In genomic region chr1:200075938-200076546, GRCh38 we compare ENCODE assay signal across 10 cellular contexts. TPM values are rescaled to one million over a fixed set of nuclear protein-coding genes. Genes with fewer than 3 reads are reported as not detected.
A peak's percentile ranks its signal among the peaks of the same experiment; 100 is the strongest.
DNase-seq lines count a peak whose midpoint lies in the region; ATAC-seq, FAIRE-seq and TF ChIP-seq lines count a peak whose summit lies in the region.
"Had no signal": no experiment of that assay in that cellular context is flagged by ENCODE, and none has a peak within 500 bp of the region (broad histone marks: within the 10 kb centered on the region; RNA-seq: fewer than 3 reads in every experiment).

No MANE protein-coding gene starts in this region.

- H3K4me1 ChIP-seq in A549, result peaks cover 27% of the 10 kb centered on the region
- peaks cover 4 to 6% of the 10 kb centered on the region in 2 donors for H3K4me1 ChIP-seq in left lung

- ATAC-seq in A549 (peak; percentile 92 to 95), left lung (peak; percentile 51)

- H3K4me2 ChIP-seq in A549, result peak overlapping the region; percentile 88

- peak in 1 of 2 experiments; percentile 44; a peak in 2 of 5 replicates for TF ChIP-seq RAD21 in A549 (conservative IDR thresholded peaks at IDR 0.05 in 1 of 2, IDR thresholded peaks at IDR 0.05 in 1 of 2)

- H3K27ac ChIP-seq in A549, result peak overlapping the region; percentile 63 to 76
- H3K27ac ChIP-seq in left lung, result peak overlapping the region in 1 of 2 donors; percentile 45
- H3K27ac ChIP-seq: tibial artery, VCaP had no signal

- peaks cover 0 to 6% of the 10 kb centered on the region in 2 donors for H3K27me3 ChIP-seq in left lung

- H3K9me3 ChIP-seq in A549, result no peaks in the 10 kb centered on the region
- no peaks in the 10 kb centered on the region for H3K9me3 ChIP-seq in left lung
- H3K9me3 ChIP-seq: tibial artery had no signal

- CTCF ChIA-PET in A549 (lab: Yijun Ruan, JAX), result interaction anchor here (0.7 kb wide), 1 partner anchor 27 kb away, joined by 3 read pairs; no protein-coding TSS in a partner anchor

- TF ChIP-seq CTCF in A549 (IDR thresholded peaks at IDR 0.05), result no peak
- TF ChIP-seq CTCF in cardiac fibroblast (IDR thresholded peaks at IDR 0.05; ENCODE audit: low read depth, low read length), result no peak
- TF ChIP-seq CTCF in left lung (IDR thresholded peaks at IDR 0.05), result no peak

- H3K4me3 ChIP-seq in A549 (peak overlapping the region; percentile 25; the same call in 2 of the 3 replicates), cardiac fibroblast (replicated peaks in 1 of 2; ENCODE audit: low read depth in 2 of 2, low read length in 2 of 2) (peak overlapping the region in 1 of 2 donors; percentile 15), left lung (no peak overlapping the region)
- H3K4me3 ChIP-seq: tibial artery had no signal

- no peak for TF ChIP-seq POLR2A in A549 (IDR thresholded peaks at IDR 0.05; ENCODE audit: low read length)

- intact Hi-C loops in left lung (cut with DNase I), result no loop called here

- TF ChIP-seq EP300 in A549 (IDR thresholded peaks at IDR 0.05), result peak; percentile 39 to 47; a peak in 3 of 5 replicates

- no peaks in the 10 kb centered on the region for H3K36me3 ChIP-seq in left lung
- H3K36me3 ChIP-seq: tibial artery had no signal

- WGBS in A549 (ENCODE audit: missing lambda C conversion rate), result 3% methylated on average over 9 of the region's 9 CpGs

- peak; percentile 59 to 88 for DNase-seq in A549 (ENCODE audit: low read depth in 1 of 2, low spot score in 1 of 2)
- DNase-seq in HTR-8/SVneo (ENCODE audit: insufficient read length, low spot score), result peak; percentile 71
- DNase-seq in cardiac fibroblast (ENCODE audit: low read depth in 2 of 2), result peak; percentile 94 to 96
- no peak for DNase-seq in left lung
- DNase-seq in T-helper 2 cell, result no peak
- no peak for DNase-seq in NOMO-1 treated with DMSO at 0.1 percent for 48 hours (lab: John Stamatoyannopoulos, UW; ENCODE audit: unreplicated experiment)
- no peak for DNase-seq in HPDE6-E6E7 (ENCODE audit: extremely low spot score)
- DNase-seq in G401 (ENCODE audit: low spot score), result no peak

- in situ Hi-C loops in G401 (cut with HindIII; ENCODE audit: low sequenced_read_pairs), result no loop called here

- FAIRE-seq in A549 (lab: Jason Lieb, UNC), result peak; percentile 95
- peak; percentile 49 for FAIRE-seq in HTR-8/SVneo (lab: Jason Lieb, UNC)

- POLR2A ChIA-PET in A549 (lab: Yijun Ruan, JAX), result no interaction called here

TF ChIP-seq in A549, 52 proteins besides CTCF, POLR2A, EP300 and RAD21 (continues in another document):
- TF ChIP-seq ZSCAN20 (CRISPR knock-in tag; IDR thresholded peaks at IDR 0.05), result no peak
- TF ChIP-seq ESRRA (IDR thresholded peaks at IDR 0.05; ENCODE audit: borderline replicate concordance, low read length), result no peak
- no peak for TF ChIP-seq CHD4 (IDR thresholded peaks at IDR 0.05; ENCODE audit: borderline replicate concordance)
- no peak for TF ChIP-seq KDM1A (IDR thresholded peaks at IDR 0.05; ENCODE audit: low read depth)
- no peak for TF ChIP-seq NPAS2 (CRISPR knock-in tag; IDR thresholded peaks at IDR 0.05; ENCODE audit: borderline replicate concordance)
- no peak for TF ChIP-seq MAZ (IDR thresholded peaks at IDR 0.05; ENCODE audit: borderline replicate concordance, low read depth, low read length)
- TF ChIP-seq PBX3 (IDR thresholded peaks at IDR 0.05), result no peak
- no peak for TF ChIP-seq FOSB (CRISPR knock-in tag; IDR thresholded peaks at IDR 0.05)
- no peak for TF ChIP-seq NFE2L2 (conservative IDR thresholded peaks at IDR 0.05; ENCODE audit: low read length)
- TF ChIP-seq TFCP2L1 (CRISPR knock-in tag; IDR thresholded peaks at IDR 0.05), result no peak
- TF ChIP-seq JUN (IDR thresholded peaks at IDR 0.05), result peak; percentile 33 to 47; a peak in 1 of 5 replicates
- no peak for TF ChIP-seq EHMT2 (IDR thresholded peaks at IDR 0.05; ENCODE audit: low read depth)
- peak; percentile 94 for TF ChIP-seq GATA3 (IDR thresholded peaks at IDR 0.05; ENCODE audit: borderline replicate concordance)
- TF ChIP-seq, protein P1, sequence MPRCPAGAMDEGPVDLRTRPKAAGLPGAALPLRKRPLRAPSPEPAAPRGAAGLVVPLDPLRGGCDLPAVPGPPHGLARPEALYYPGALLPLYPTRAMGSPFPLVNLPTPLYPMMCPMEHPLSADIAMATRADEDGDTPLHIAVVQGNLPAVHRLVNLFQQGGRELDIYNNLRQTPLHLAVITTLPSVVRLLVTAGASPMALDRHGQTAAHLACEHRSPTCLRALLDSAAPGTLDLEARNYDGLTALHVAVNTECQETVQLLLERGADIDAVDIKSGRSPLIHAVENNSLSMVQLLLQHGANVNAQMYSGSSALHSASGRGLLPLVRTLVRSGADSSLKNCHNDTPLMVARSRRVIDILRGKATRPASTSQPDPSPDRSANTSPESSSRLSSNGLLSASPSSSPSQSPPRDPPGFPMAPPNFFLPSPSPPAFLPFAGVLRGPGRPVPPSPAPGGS (IDR thresholded peaks at IDR 0.05), result no peak
- TF ChIP-seq ZNF302 (CRISPR knock-in tag; IDR thresholded peaks at IDR 0.05), result no peak
- TF ChIP-seq HES2 (IDR thresholded peaks at IDR 0.05), result no peak
- TF ChIP-seq, protein P2, sequence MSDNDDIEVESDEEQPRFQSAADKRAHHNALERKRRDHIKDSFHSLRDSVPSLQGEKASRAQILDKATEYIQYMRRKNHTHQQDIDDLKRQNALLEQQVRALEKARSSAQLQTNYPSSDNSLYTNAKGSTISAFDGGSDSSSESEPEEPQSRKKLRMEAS (IDR thresholded peaks at IDR 0.05), result peak; percentile 60
- TF ChIP-seq EHF (CRISPR knock-in tag; IDR thresholded peaks at IDR 0.05), result no peak
- TF ChIP-seq ZFP36 (IDR thresholded peaks at IDR 0.05; ENCODE audit: borderline replicate concordance, partially characterized antibody), result no peak
- TF ChIP-seq CBX8 (IDR thresholded peaks at IDR 0.05), result no peak
- 0 out of 3 replicates have a peak, but pooled peaks have one; percentile 27 for TF ChIP-seq SMC3 (IDR thresholded peaks at IDR 0.05)
- no peak for TF ChIP-seq ZC3H11A (IDR thresholded peaks at IDR 0.05)
- no peak for TF ChIP-seq ELK1 (IDR thresholded peaks at IDR 0.05; ENCODE audit: low read depth, low read length)
- TF ChIP-seq FOXS1 (CRISPR knock-in tag; IDR thresholded peaks at IDR 0.05), result no peak
- TF ChIP-seq CEBPB (IDR thresholded peaks at IDR 0.05), result peak; percentile 73 to 94
- no peak for TF ChIP-seq MAFK (IDR thresholded peaks at IDR 0.05; ENCODE audit: partially characterized antibody)
- TF ChIP-seq HDAC2 (IDR thresholded peaks at IDR 0.05), result no peak
- no peak for TF ChIP-seq ATOH8 (CRISPR knock-in tag; IDR thresholded peaks at IDR 0.05; ENCODE audit: low read depth)
- TF ChIP-seq, protein P3, sequence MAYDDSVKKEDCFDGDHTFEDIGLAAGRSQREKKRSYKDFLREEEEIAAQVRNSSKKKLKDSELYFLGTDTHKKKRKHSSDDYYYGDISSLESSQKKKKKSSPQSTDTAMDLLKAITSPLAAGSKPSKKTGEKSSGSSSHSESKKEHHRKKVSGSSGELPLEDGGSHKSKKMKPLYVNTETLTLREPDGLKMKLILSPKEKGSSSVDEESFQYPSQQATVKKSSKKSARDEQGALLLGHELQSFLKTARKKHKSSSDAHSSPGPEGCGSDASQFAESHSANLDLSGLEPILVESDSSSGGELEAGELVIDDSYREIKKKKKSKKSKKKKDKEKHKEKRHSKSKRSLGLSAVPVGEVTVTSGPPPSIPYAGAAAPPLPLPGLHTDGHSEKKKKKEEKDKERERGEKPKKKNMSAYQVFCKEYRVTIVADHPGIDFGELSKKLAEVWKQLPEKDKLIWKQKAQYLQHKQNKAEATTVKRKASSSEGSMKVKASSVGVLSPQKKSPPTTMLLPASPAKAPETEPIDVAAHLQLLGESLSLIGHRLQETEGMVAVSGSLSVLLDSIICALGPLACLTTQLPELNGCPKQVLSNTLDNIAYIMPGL (CRISPR knock-in tag; IDR thresholded peaks at IDR 0.05; ENCODE audit: borderline replicate concordance), result no peak

RNA-seq across cellular contexts. Expression of gene NR5A2, which starts 48.5 kb away (rescaled TPM):
- polyA plus RNA-seq in A549 (2011; rRNA removed) (22.4 and 24.1 TPM in 2 replicates), A549 (2017; fragmentation: RNase III; extraction: RNeasy Plus Mini Kit Qiagen cat#74134 plus additional on column Dnase treatment) (10.8 to 12.0 TPM (median 11.1 TPM) in 3 replicates)
- polyA plus RNA-seq in A549 (2012; cell fraction: cytosol; rRNA removed), result 4.7 and 6.2 TPM in 2 replicates
- polyA plus RNA-seq in A549 (2012; cell fraction: nucleus; rRNA removed), result 6.0 and 8.7 TPM in 2 replicates
- polyA minus RNA-seq in A549 (2011; rRNA and poly(A)+ RNA removed), result 50.2 and 56.2 TPM in 2 replicates
- 1 to 10 TPM; 2.8 to 3.1 TPM for total RNA-seq in left lung
- not detected in 2 replicates for total RNA-seq in G401 (2014; rRNA removed; shearing (Covaris generic))

Comparison
In these comparisons a context has a peak if more than half of its experiments do, and no peak if none do; other contexts are left out.
1. DNase-seq: peak in A549 (2 of 2), HTR-8/SVneo (single experiment) and cardiac fibroblast (2 of 2); none in left lung (0 of 2), T-helper 2 cell (0 of 5), NOMO-1 treated with DMSO at 0.1 percent for 48 hours (single experiment), HPDE6-E6E7 (single experiment) and G401 (single experiment).